In genomic region chr17:65099941-65100315, GRCh38 we compare ENCODE assay signal across 1 cellular context.
TF ChIP-seq lines count a peak whose summit lies in the region.

No MANE protein-coding gene starts in this region.

TF ChIP-seq in K562, 482 proteins besides CTCF, POLR2A, EP300 and RAD21 (continued from another document):
- TF ChIP-seq ARID4B (CRISPR knock-in tag; IDR thresholded peaks at IDR 0.05) = no peak
- TF ChIP-seq KDM1A (IDR thresholded peaks at IDR 0.05) = peak; percentile 95 to 96
- TF ChIP-seq, protein P1, sequence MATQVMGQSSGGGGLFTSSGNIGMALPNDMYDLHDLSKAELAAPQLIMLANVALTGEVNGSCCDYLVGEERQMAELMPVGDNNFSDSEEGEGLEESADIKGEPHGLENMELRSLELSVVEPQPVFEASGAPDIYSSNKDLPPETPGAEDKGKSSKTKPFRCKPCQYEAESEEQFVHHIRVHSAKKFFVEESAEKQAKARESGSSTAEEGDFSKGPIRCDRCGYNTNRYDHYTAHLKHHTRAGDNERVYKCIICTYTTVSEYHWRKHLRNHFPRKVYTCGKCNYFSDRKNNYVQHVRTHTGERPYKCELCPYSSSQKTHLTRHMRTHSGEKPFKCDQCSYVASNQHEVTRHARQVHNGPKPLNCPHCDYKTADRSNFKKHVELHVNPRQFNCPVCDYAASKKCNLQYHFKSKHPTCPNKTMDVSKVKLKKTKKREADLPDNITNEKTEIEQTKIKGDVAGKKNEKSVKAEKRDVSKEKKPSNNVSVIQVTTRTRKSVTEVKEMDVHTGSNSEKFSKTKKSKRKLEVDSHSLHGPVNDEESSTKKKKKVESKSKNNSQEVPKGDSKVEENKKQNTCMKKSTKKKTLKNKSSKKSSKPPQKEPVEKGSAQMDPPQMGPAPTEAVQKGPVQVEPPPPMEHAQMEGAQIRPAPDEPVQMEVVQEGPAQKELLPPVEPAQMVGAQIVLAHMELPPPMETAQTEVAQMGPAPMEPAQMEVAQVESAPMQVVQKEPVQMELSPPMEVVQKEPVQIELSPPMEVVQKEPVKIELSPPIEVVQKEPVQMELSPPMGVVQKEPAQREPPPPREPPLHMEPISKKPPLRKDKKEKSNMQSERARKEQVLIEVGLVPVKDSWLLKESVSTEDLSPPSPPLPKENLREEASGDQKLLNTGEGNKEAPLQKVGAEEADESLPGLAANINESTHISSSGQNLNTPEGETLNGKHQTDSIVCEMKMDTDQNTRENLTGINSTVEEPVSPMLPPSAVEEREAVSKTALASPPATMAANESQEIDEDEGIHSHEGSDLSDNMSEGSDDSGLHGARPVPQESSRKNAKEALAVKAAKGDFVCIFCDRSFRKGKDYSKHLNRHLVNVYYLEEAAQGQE (CRISPR knock-in tag; IDR thresholded peaks at IDR 0.05; ENCODE audit: low read depth) = no peak
- no peak for TF ChIP-seq TSC22D4 (tag; IDR thresholded peaks at IDR 0.05)
- TF ChIP-seq PKNOX1 (IDR thresholded peaks at IDR 0.05) = peak; percentile 74
- no peak for TF ChIP-seq PHB2 (IDR thresholded peaks at IDR 0.05; ENCODE audit: low read depth)
- no peak for TF ChIP-seq CBFA2T2 (conservative IDR thresholded peaks at IDR 0.05)
- TF ChIP-seq ARID1B (IDR thresholded peaks at IDR 0.05) = no peak
- peak; percentile 46 for TF ChIP-seq ZBTB1 (CRISPR knock-in tag; IDR thresholded peaks at IDR 0.05; ENCODE audit: borderline replicate concordance, low read depth)
- no peak for TF ChIP-seq TARDBP (IDR thresholded peaks at IDR 0.05)
